8 cellular contexts compared by ENCODE assay signal in the genomic region with DNA sequence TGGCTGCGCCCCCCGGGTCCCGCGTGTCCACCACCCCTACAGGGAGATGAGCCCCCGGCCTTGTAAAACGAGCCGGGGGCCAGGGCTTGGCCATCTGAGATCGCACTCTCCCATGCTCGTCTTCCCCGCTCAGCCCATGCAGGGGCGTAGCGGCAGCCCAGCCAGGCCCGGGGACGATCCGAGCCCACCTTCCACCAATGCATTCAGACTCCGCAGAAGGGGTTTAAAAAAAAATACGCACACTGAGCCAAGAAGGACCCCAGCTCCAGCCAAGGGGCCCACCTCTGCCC. TPM values are rescaled to one million over a fixed set of nuclear protein-coding genes. Genes with fewer than 3 reads are reported as not detected.
DNase-seq lines count a peak whose midpoint lies in the region; FAIRE-seq and TF ChIP-seq lines count a peak whose summit lies in the region.

No MANE protein-coding gene starts in this region.

- H2AFZ ChIP-seq in GM23248 = peak overlapping the region; percentile 96
- H2AFZ ChIP-seq in trophoblast cell (ENCODE audit: insufficient read depth, low read length, poor library complexity) = peak overlapping the region; percentile 12

- H3K27me3 ChIP-seq in GM23248 (replicated peaks; ENCODE audit: insufficient read depth) = no peaks in the 10 kb centered on the region
- H3K27me3 ChIP-seq in cardiac muscle cell = no peaks in the 10 kb centered on the region
- H3K27me3 ChIP-seq in trophoblast cell (ENCODE audit: insufficient read depth, low read length) = no peaks in the 10 kb centered on the region

- H3K4me3 ChIP-seq in GM23248 = peak overlapping the region; percentile 93
- H3K4me3 ChIP-seq in LNCaP clone FGC (ENCODE audit: low read depth, low read length) = peak overlapping the region; percentile 91
- peak overlapping the region; percentile 72 for H3K4me3 ChIP-seq in cardiac muscle cell
- peak overlapping the region; percentile 76 for H3K4me3 ChIP-seq in trophoblast cell (ENCODE audit: low read depth, low read length)

- no peaks in the 10 kb centered on the region for H4K20me1 ChIP-seq in GM23248 (ENCODE audit: insufficient read depth)

- TF ChIP-seq POLR2A in GM12892 (IDR thresholded peaks at IDR 0.05; ENCODE audit: low read depth, low read length) = no peak

- H3K79me2 ChIP-seq in GM23248 (ENCODE audit: insufficient read depth) (0 out of 2 replicates have a peak, but pooled peaks cover 12% of the 10 kb centered on the region), trophoblast cell (ENCODE audit: control insufficient read depth, insufficient read depth, low read length, poor library complexity) (peaks cover 5% of the 10 kb centered on the region)

- H3K36me3 ChIP-seq in GM23248 (ENCODE audit: low read depth) (no peaks in the 10 kb centered on the region), cardiac muscle cell (no peaks in the 10 kb centered on the region), trophoblast cell (ENCODE audit: control insufficient read depth in 1 of 2, insufficient read depth in 2 of 2, low read length in 2 of 2) (no peaks in the 10 kb centered on the region)

- H3K18ac ChIP-seq in trophoblast cell (ENCODE audit: low read length) = peak overlapping the region; percentile 6

- H4K12ac ChIP-seq in trophoblast cell (ENCODE audit: low read depth, low read length) = peak overlapping the region; percentile 15

- peak overlapping the region; percentile 97 for H3K4me2 ChIP-seq in GM23248 (ENCODE audit: unreplicated experiment)
- peak overlapping the region; percentile 57 for H3K4me2 ChIP-seq in trophoblast cell (ENCODE audit: low read length)

- peak overlapping the region; percentile 99 for H3K27ac Mint-ChIP-seq in activated naive CD4-positive, alpha-beta T cell treated with anti-CD3 and anti-CD28 coated beads for 36 hours

- H4K91ac ChIP-seq in trophoblast cell (ENCODE audit: low read depth, low read length) = peak overlapping the region; percentile 77

- H3K4me1 Mint-ChIP-seq in activated naive CD4-positive, alpha-beta T cell treated with anti-CD3 and anti-CD28 coated beads for 36 hours (ENCODE audit: low read depth) = peaks cover 39% of the 10 kb centered on the region

- no peaks in the 10 kb centered on the region for H3K9me3 Mint-ChIP-seq in activated naive CD4-positive, alpha-beta T cell treated with anti-CD3 and anti-CD28 coated beads for 36 hours

- in situ Hi-C loops in GM23248 (cut with MboI) = no loop called here

- DNase-seq in GM12892 (ENCODE audit: insufficient read length) (peak; percentile 31), GM23248 (no peak), LNCaP clone FGC (ENCODE audit: low read depth) (no peak), cardiac muscle cell (ENCODE audit: low read depth in 1 of 2, low spot score in 1 of 2) (peak in 1 of 2 donors; percentile 58), trophoblast cell (no peak), AML-193 (lab: John Stamatoyannopoulos, UW) (no peak), HK-2 (ENCODE audit: unreplicated experiment) (no peak)
- DNase-seq in activated naive CD4-positive, alpha-beta T cell treated with anti-CD3 and anti-CD28 coated beads for 36 hours = no peak

- H2AK5ac ChIP-seq in trophoblast cell (ENCODE audit: low read length) = no peak overlapping the region

- H2BK120ac ChIP-seq in trophoblast cell (ENCODE audit: insufficient read depth, low read length, poor library complexity) = peak overlapping the region; percentile 59

- peaks cover 22% of the 10 kb centered on the region for H3K36me3 Mint-ChIP-seq in activated naive CD4-positive, alpha-beta T cell treated with anti-CD3 and anti-CD28 coated beads for 36 hours (ENCODE audit: low read depth)

- peaks cover 17% of the 10 kb centered on the region for H3K27me3 Mint-ChIP-seq in activated naive CD4-positive, alpha-beta T cell treated with anti-CD3 and anti-CD28 coated beads for 36 hours (ENCODE audit: low read depth)

- no peak overlapping the region for H2BK12ac ChIP-seq in trophoblast cell (ENCODE audit: low read length)

- H2BK5ac ChIP-seq in trophoblast cell (ENCODE audit: low read depth, low read length, poor library complexity) = peak overlapping the region; percentile 56

- WGBS in GM23248 (ENCODE audit: low coverage in 1 of 2, low lambda C conversion rate in 2 of 2, missing lambda C conversion rate in 2 of 2), 2 experiments = 1 to 2% methylated on average over 17 of the region's 17 CpGs
- WGBS in trophoblast cell (ENCODE audit: extremely low coverage, insufficient coverage, insufficient read length) = no CpG with 5 or more reads among the region's 17 CpGs

- H4K8ac ChIP-seq in trophoblast cell (ENCODE audit: low read depth, low read length) = peak overlapping the region; percentile 76

- TF ChIP-seq CTCF in LNCaP clone FGC (IDR thresholded peaks at IDR 0.05; ENCODE audit: control insufficient read depth, extremely low read depth, insufficient read depth) (no peak), cardiac muscle cell (IDR thresholded peaks at IDR 0.05; ENCODE audit: low read depth, low read length) (no peak)

- H3K23ac ChIP-seq in trophoblast cell (ENCODE audit: low read length) = no peak overlapping the region

- H3K9me3 ChIP-seq in GM23248 (ENCODE audit: low read depth) (no peaks in the 10 kb centered on the region), cardiac muscle cell (ENCODE audit: low read depth) (no peaks in the 10 kb centered on the region), trophoblast cell (ENCODE audit: insufficient read depth, low read depth, low read length) (no peaks in the 10 kb centered on the region)

- H3K27ac ChIP-seq in GM23248 = peak overlapping the region; percentile 96
- peak overlapping the region; percentile 99 for H3K27ac ChIP-seq in cardiac muscle cell
- H3K27ac ChIP-seq in trophoblast cell (ENCODE audit: low read depth, low read length) = peak overlapping the region; percentile 89

- H3K79me1 ChIP-seq in trophoblast cell (ENCODE audit: low read length) = peaks cover 6% of the 10 kb centered on the region

- H3F3A ChIP-seq in GM23248 (ENCODE audit: insufficient read depth) = peaks cover 28% of the 10 kb centered on the region

- H3K4ac ChIP-seq in trophoblast cell (ENCODE audit: low read depth, low read length) = peak overlapping the region; percentile 27

- intact Hi-C loops in activated naive CD4-positive, alpha-beta T cell treated with anti-CD3 and anti-CD28 coated beads for 36 hours (cut with micrococcal nuclease) = loop anchor here (1.0 to 10.0 kb wide), 13 partner anchors 10 to 832 kb away; a partner anchor contains a TSS

- no peak for FAIRE-seq in GM12892 (lab: Jason Lieb, UNC)

- CTCF ChIA-PET in activated naive CD4-positive, alpha-beta T cell treated with anti-CD3 and anti-CD28 coated beads for 36 hours (lab: Charles Lee) = interaction anchor here (0.9 to 2.1 kb wide), 7 partner anchors 9 to 275 kb away, joined by 3 to 14 read pairs (median 4); no protein-coding TSS in a partner anchor

- peak overlapping the region; percentile 98 for H3K4me3 Mint-ChIP-seq in activated naive CD4-positive, alpha-beta T cell treated with anti-CD3 and anti-CD28 coated beads for 36 hours

- H3K9ac ChIP-seq in GM23248 (peak overlapping the region; percentile 93), trophoblast cell (ENCODE audit: low read length) (peak overlapping the region; percentile 81)

- no peaks in the 10 kb centered on the region for H3K9me2 ChIP-seq in GM23248 (ENCODE audit: insufficient read depth)

- H3K4me1 ChIP-seq in GM23248 (ENCODE audit: insufficient read depth) (peaks cover 33% of the 10 kb centered on the region), cardiac muscle cell (ENCODE audit: low read depth) (peaks cover 8% of the 10 kb centered on the region), trophoblast cell (ENCODE audit: control insufficient read depth in 1 of 2, insufficient read depth in 2 of 2, low read length in 2 of 2) (no peaks in the 10 kb centered on the region)

- H3K14ac ChIP-seq in trophoblast cell (ENCODE audit: low read length) = peak overlapping the region; percentile 84

RNA-seq across cellular contexts. Expression of a gene that starts 0.3 kb away (rescaled TPM):
- 3.5 TPM for polyA plus RNA-seq in GM12892 (2012; ENCODE audit: missing spikeins)
- 26.5 and 28.6 TPM in 2 replicates for total RNA-seq in GM23248 (2014; rRNA removed; shearing (Covaris generic))
- polyA plus RNA-seq in GM23248 (2016; fragmentation: Nextera tagmentation; extraction: Ambion mirVana) (33.7 and 37.9 TPM in 2 replicates), cardiac muscle cell (91.1 and 170 TPM in 2 replicates)
- total RNA-seq in activated naive CD4-positive, alpha-beta T cell treated with anti-CD3 and anti-CD28 coated beads for 36 hours = 10 to 100 TPM; 21.6 to 21.7 TPM
- 50.1 and 64.5 TPM in 2 replicates for total RNA-seq in cardiac muscle cell
- 16.3 and 18.4 TPM in 2 replicates for polyA plus RNA-seq in trophoblast cell (2013)
